In genomic region chr17:31936615-31937609, GRCh38 we compare ENCODE assay signal across 8 cellular contexts. TPM values are rescaled to one million over a fixed set of nuclear protein-coding genes. Genes with fewer than 3 reads are reported as not detected.
DNase-seq lines count a peak whose midpoint lies in the region; ATAC-seq and TF ChIP-seq lines count a peak whose summit lies in the region.
"Not testable (repeated sequence)": the region's sequence is repeated elsewhere in the genome, so short reads cannot be mapped to it uniquely, and the experiment has no call there.

Gene SUZ12 (plus strand): TSS chr17:31937007. CDS start chr17:31937247, 240 bp downstream.

- not testable (repeated sequence) for H3K9me3 Mint-ChIP-seq in CD8-positive, alpha-beta memory T cell; activated CD8-positive, alpha-beta T cell treated with anti-CD3 and anti-CD28 coated beads, Interleukin-2, amount 10 ng/mL, durations not matched to agents 7 days and 5 days (ENCODE audit: insufficient read depth)

- TF ChIP-seq CTCF in GM20000 (IDR thresholded peaks at IDR 0.05; ENCODE audit: extremely low read depth, missing control alignments): not testable (repeated sequence)

- not testable (repeated sequence) for H3K27me3 ChIP-seq in CD8-positive, alpha-beta memory T cell (ENCODE audit: insufficient read depth, low read length, poor library complexity, severe bottlenecking)

- peak within 1 kb of the TSS; percentile 47 for H3K4me3 ChIP-seq in CD8-positive, alpha-beta memory T cell (ENCODE audit: low read length)

- CTCF ChIA-PET in CD8-positive, alpha-beta memory T cell (lab: Charles Lee): interaction anchor here (0.7 kb wide), 1 partner anchor 35 kb away, joined by 3 read pairs; the partner anchor contains the start of gene UTP6
- CTCF ChIA-PET in activated CD8-positive, alpha-beta T cell treated with anti-CD3 and anti-CD28 coated beads, Interleukin-2, amount 10 ng/mL, durations not matched to agents 7 days and 5 days (lab: Charles Lee): interaction anchor here (0.8 to 1.9 kb wide), 4 partner anchors 28 to 205 kb away, joined by 3 to 9 read pairs (median 4); partner anchors contain the start of genes RHOT1 and UTP6

- not testable (repeated sequence) for H3K27me3 Mint-ChIP-seq in CD8-positive, alpha-beta memory T cell; activated CD8-positive, alpha-beta T cell treated with anti-CD3 and anti-CD28 coated beads, Interleukin-2, amount 10 ng/mL, durations not matched to agents 7 days and 5 days (ENCODE audit: low read depth)

- H3K27ac ChIP-seq in CD8-positive, alpha-beta memory T cell (ENCODE audit: low read depth, low read length): peak within 1 kb of the TSS; percentile 57

- peak; percentile 78 to 91 (median 87) for DNase-seq in CD8-positive, alpha-beta memory T cell
- DNase-seq in GM20000 (ENCODE audit: low spot score) (peak; percentile 57), HS-5 (ENCODE audit: low read depth) (peak; percentile 32), lung microvascular endothelial cell (ENCODE audit: low read depth in 2 of 2) (peak; percentile 81 to 86)
- DNase-seq in NK-92 treated with Interleukin-12 subunit alpha and Interleukin-12 subunit beta, amount 100 ng/mL, for 24 hours (lab: John Stamatoyannopoulos, UW): peak; percentile 70
- peak; percentile 89 for DNase-seq in activated CD8-positive, alpha-beta T cell treated with anti-CD3 and anti-CD28 coated beads, Interleukin-2, amount 10 ng/mL, durations not matched to agents 7 days and 5 days
- peak; percentile 68 for DNase-seq in effector CD4-positive, alpha-beta T cell
- DNase-seq in stimulated activated CD4-positive, alpha-beta T cell treated with anti-CD3 and anti-CD28 coated beads, TNF-alpha, amount 100 ng/mL, for 1 hour (ENCODE audit: low read depth in 3 of 3, low spot score in 1 of 3): peak; percentile 52 to 73 (median 69)

- not testable (repeated sequence) for H3K9me3 ChIP-seq in CD8-positive, alpha-beta memory T cell (ENCODE audit: low read length)

- ATAC-seq in activated CD8-positive, alpha-beta T cell treated with anti-CD3 and anti-CD28 coated beads, Interleukin-2, amount 10 ng/mL, durations not matched to agents 7 days and 5 days: peak; percentile 98

- peaks cover 17 to 32% (median 20%) of the 10 kb centered on the region in 3 donors for H3K4me1 Mint-ChIP-seq in CD8-positive, alpha-beta memory T cell
- H3K4me1 Mint-ChIP-seq in activated CD8-positive, alpha-beta T cell treated with anti-CD3 and anti-CD28 coated beads, Interleukin-2, amount 10 ng/mL, durations not matched to agents 7 days and 5 days (ENCODE audit: low read depth): peaks cover 28% of the 10 kb centered on the region

- H3K27ac Mint-ChIP-seq in CD8-positive, alpha-beta memory T cell: peak within 1 kb of the TSS; percentile 80 to 97 (median 92)
- peak within 1 kb of the TSS; percentile 88 for H3K27ac Mint-ChIP-seq in activated CD8-positive, alpha-beta T cell treated with anti-CD3 and anti-CD28 coated beads, Interleukin-2, amount 10 ng/mL, durations not matched to agents 7 days and 5 days

- not testable (repeated sequence) for H3K4me1 ChIP-seq in CD8-positive, alpha-beta memory T cell (ENCODE audit: insufficient read depth, low read length)

- peaks cover 0 to 16% (median 2%) of the 10 kb centered on the region in 3 donors for H3K36me3 Mint-ChIP-seq in CD8-positive, alpha-beta memory T cell
- peaks cover 17% of the 10 kb centered on the region for H3K36me3 Mint-ChIP-seq in activated CD8-positive, alpha-beta T cell treated with anti-CD3 and anti-CD28 coated beads, Interleukin-2, amount 10 ng/mL, durations not matched to agents 7 days and 5 days (ENCODE audit: low read depth)

- POLR2A ChIA-PET in CD8-positive, alpha-beta memory T cell (lab: Charles Lee): interaction anchor here (0.7 to 0.8 kb wide), 3 partner anchors 35 to 204 kb away, joined by 3 read pairs; partner anchors contain the start of gene UTP6
- POLR2A ChIA-PET in activated CD8-positive, alpha-beta T cell treated with anti-CD3 and anti-CD28 coated beads, Interleukin-2, amount 10 ng/mL, durations not matched to agents 7 days and 5 days (lab: Charles Lee): interaction anchor here (1.0 to 2.5 kb wide), 4 partner anchors 11 to 202 kb away, joined by 3 to 13 read pairs (median 8); partner anchors contain the start of genes LRRC37B and UTP6

- H3K36me3 ChIP-seq in CD8-positive, alpha-beta memory T cell (ENCODE audit: insufficient read depth, low read length): not testable (repeated sequence)

- peak within 1 kb of the TSS; percentile 88 to 94 (median 89) for H3K4me3 Mint-ChIP-seq in CD8-positive, alpha-beta memory T cell
- peak within 1 kb of the TSS; percentile 84 for H3K4me3 Mint-ChIP-seq in activated CD8-positive, alpha-beta T cell treated with anti-CD3 and anti-CD28 coated beads, Interleukin-2, amount 10 ng/mL, durations not matched to agents 7 days and 5 days

RNA-seq across cellular contexts. Expression of gene SUZ12, which starts in this region (rescaled TPM):
- total RNA-seq in CD8-positive, alpha-beta memory T cell: 10 to 100 TPM; 63.1 to 64.1 TPM
- 19.4 TPM for polyA plus RNA-seq in CD8-positive, alpha-beta memory T cell
- total RNA-seq in activated CD8-positive, alpha-beta T cell treated with anti-CD3 and anti-CD28 coated beads, Interleukin-2, amount 10 ng/mL, durations not matched to agents 7 days and 5 days: 10 to 100 TPM; 65.6 to 68.7 TPM
- total RNA-seq in lung microvascular endothelial cell: 13.7 and 17.5 TPM in 2 replicates

Comparison
In these comparisons a context has a peak if more than half of its experiments do, and no peak if none do; other contexts are left out.
1. Peak in every context shown above with its lines: DNase-seq, ATAC-seq, H3K4me3 ChIP-seq and H3K27ac ChIP-seq.
2. DNase-seq: peak in every context shown above with its lines; median percentile 89 in activated CD8-positive, alpha-beta T cell treated with anti-CD3 and anti-CD28 coated beads, Interleukin-2, amount 10 ng/mL, durations not matched to agents 7 days and 5 days; 87 in CD8-positive, alpha-beta memory T cell; 84 in lung microvascular endothelial cell; 70 in NK-92 treated with Interleukin-12 subunit alpha and Interleukin-12 subunit beta, amount 100 ng/mL, for 24 hours; 69 in stimulated activated CD4-positive, alpha-beta T cell treated with anti-CD3 and anti-CD28 coated beads, TNF-alpha, amount 100 ng/mL, for 1 hour; 68 in effector CD4-positive, alpha-beta T cell; 57 in GM20000; 32 in HS-5.